8 cellular contexts compared by ENCODE assay signal in genomic region chr21:17610862-17611261, GRCh38. TPM values are rescaled to one million over a fixed set of nuclear protein-coding genes. Genes with fewer than 3 reads are reported as not detected.
DNase-seq lines count a peak whose midpoint lies in the region; ATAC-seq and TF ChIP-seq lines count a peak whose summit lies in the region.

No MANE protein-coding gene starts in this region.

- no peak overlapping the region for H2BK120ac ChIP-seq in mesendoderm (ENCODE audit: low read depth, low read length)

- H2AFZ ChIP-seq in MM.1S (ENCODE audit: low read length) = peak overlapping the region; percentile 68; the same call in 1 of the 2 replicates

- no peak overlapping the region for H2BK15ac ChIP-seq in mesendoderm (replicated peaks; ENCODE audit: low read depth)

- H3K9me3 Mint-ChIP-seq in CD4-positive, alpha-beta T cell = no peaks in the 10 kb centered on the region

- H3K27me3 Mint-ChIP-seq in CD4-positive, alpha-beta T cell = no peaks in the 10 kb centered on the region

- peaks cover 3% of the 10 kb centered on the region for H3K79me1 ChIP-seq in mesendoderm (ENCODE audit: low read length)

- peaks cover 15% of the 10 kb centered on the region for H3F3A ChIP-seq in MM.1S (ENCODE audit: insufficient read depth, low read length)

- no peak for TF ChIP-seq CTCF in CD4-positive, alpha-beta T cell (IDR thresholded peaks at IDR 0.05)
- TF ChIP-seq CTCF in MM.1S (IDR thresholded peaks at IDR 0.05; ENCODE audit: low read length) = no peak
- no peak for TF ChIP-seq CTCF in breast epithelium (IDR thresholded peaks at IDR 0.05)

- H3K9ac ChIP-seq in MM.1S (ENCODE audit: low read length) (peak overlapping the region; percentile 90), mesendoderm (ENCODE audit: low read length) (peak overlapping the region; percentile 95)

- peak overlapping the region; percentile 69 for H3K56ac ChIP-seq in mesendoderm (ENCODE audit: low read length)

- H4K8ac ChIP-seq in mesendoderm (ENCODE audit: low read depth, low read length) = no peak overlapping the region

- no peak overlapping the region for H3K23ac ChIP-seq in mesendoderm (ENCODE audit: low read length)

- H3K79me2 ChIP-seq in MM.1S (ENCODE audit: low read length) (peaks cover 67% of the 10 kb centered on the region), mesendoderm (ENCODE audit: control insufficient read depth, insufficient read depth, low read length) (peaks cover 38% of the 10 kb centered on the region)

- WGBS in mesendoderm (ENCODE audit: extremely low coverage, insufficient coverage, low lambda C conversion rate) = no CpG with 5 or more reads among the region's 9 CpGs
- 4 to 6% methylated on average over 9 of the region's 9 CpGs for WGBS in aorta, 2 donors

- H3K36me3 ChIP-seq in MM.1S (replicated peaks; ENCODE audit: insufficient read depth, low read length) (peaks cover 13% of the 10 kb centered on the region), breast epithelium (no peaks in the 10 kb centered on the region), mesendoderm (ENCODE audit: control insufficient read depth, insufficient read depth, low read length) (peaks cover 4% of the 10 kb centered on the region), aorta (ENCODE audit: control insufficient read depth in 1 of 2, insufficient read depth in 2 of 2, low read length in 1 of 2) (no peaks in the 10 kb centered on the region)

- peaks cover 6% of the 10 kb centered on the region for H3K4me1 ChIP-seq in MM.1S (ENCODE audit: low read length)
- no peaks in the 10 kb centered on the region for H3K4me1 ChIP-seq in breast epithelium
- no peaks in the 10 kb centered on the region for H3K4me1 ChIP-seq in mesendoderm (ENCODE audit: control insufficient read depth, low read depth, low read length)
- H3K4me1 ChIP-seq in aorta (ENCODE audit: control insufficient read depth in 1 of 2, insufficient read depth in 2 of 2, low read length in 2 of 2) = peaks cover 0 to 3% of the 10 kb centered on the region in 2 donors

- intact Hi-C loops in CD4-positive, alpha-beta T cell (cut with DNase I, micrococcal nuclease) = loop anchor here (2.0 to 10.0 kb wide), 5 partner anchors 98 to 1886 kb away; partner anchors contain the start of genes C21orf91 (in 1 of the 2), CXADR (in 1 of the 2) and USP25 (in 1 of the 2)
- intact Hi-C loops in breast epithelium (cut with DNase I; ENCODE audit: low total_unique reads) (no loop called here), aorta (cut with DNase I) (loop anchor here in 1 of 2 donors (5.0 kb wide), 1 partner anchor 206 kb away; the partner anchor contains the start of gene C21orf91)

- H3K18ac ChIP-seq in mesendoderm (ENCODE audit: low read length) = peak overlapping the region; percentile 13

- peak overlapping the region; percentile 89 for H3K4me3 ChIP-seq in MM.1S (ENCODE audit: low read length)
- peak overlapping the region; percentile 91 to 96 (median 92) for H3K4me3 ChIP-seq in breast epithelium
- no peak overlapping the region for H3K4me3 ChIP-seq in mesendoderm (ENCODE audit: low read length)
- peak overlapping the region; percentile 58 to 99 for H3K4me3 ChIP-seq in aorta (ENCODE audit: low read length in 2 of 2)

- H3K4ac ChIP-seq in mesendoderm (ENCODE audit: low read depth, low read length) = no peak overlapping the region

- TF ChIP-seq POLR2A in breast epithelium (IDR thresholded peaks at IDR 0.05) = no peak

- H3K4me1 Mint-ChIP-seq in CD4-positive, alpha-beta T cell (ENCODE audit: low read depth) = peaks cover 40% of the 10 kb centered on the region

- H3K27ac ChIP-seq in CD4-positive, alpha-beta T cell (ENCODE audit: low read depth, low read length) = peak overlapping the region; percentile 58
- peak overlapping the region; percentile 66; the same call in 1 of the 2 replicates for H3K27ac ChIP-seq in MM.1S (ENCODE audit: low read length)
- H3K27ac ChIP-seq in breast epithelium = peak overlapping the region; percentile 96 to 97
- no peak overlapping the region for H3K27ac ChIP-seq in mesendoderm (ENCODE audit: low read depth, low read length)
- peak overlapping the region in 1 of 2 donors; percentile 64 for H3K27ac ChIP-seq in aorta (ENCODE audit: low read depth in 1 of 2, low read length in 2 of 2)

- ATAC-seq in CD4-positive, alpha-beta T cell (ENCODE audit: poor library complexity) = no peak
- ATAC-seq in aorta (ENCODE audit: low FRiP score) = no peak

- peaks cover 19% of the 10 kb centered on the region for H4K20me1 ChIP-seq in MM.1S (ENCODE audit: insufficient read depth, low read length)

- no peak overlapping the region for H2AK5ac ChIP-seq in mesendoderm (ENCODE audit: low read length)

- peak overlapping the region; percentile 87 for H3K4me2 ChIP-seq in MM.1S (ENCODE audit: low read depth, low read length)
- peak overlapping the region; percentile 52 for H3K4me2 ChIP-seq in mesendoderm (ENCODE audit: low read length)

- H3K9me2 ChIP-seq in MM.1S (replicated peaks; ENCODE audit: insufficient read depth, low read length) = no peaks in the 10 kb centered on the region

- no peaks in the 10 kb centered on the region for H3K27me3 ChIP-seq in CD4-positive, alpha-beta T cell (ENCODE audit: control insufficient read depth, insufficient read depth, low read length)
- no peaks in the 10 kb centered on the region for H3K27me3 ChIP-seq in MM.1S (replicated peaks; ENCODE audit: insufficient read depth, low read length)
- no peaks in the 10 kb centered on the region for H3K27me3 ChIP-seq in breast epithelium
- no peaks in the 10 kb centered on the region for H3K27me3 ChIP-seq in mesendoderm (ENCODE audit: insufficient read depth, low read length, poor library complexity)
- no peaks in the 10 kb centered on the region for H3K27me3 ChIP-seq in aorta (ENCODE audit: control insufficient read depth in 1 of 2, insufficient read depth in 2 of 2, low read length in 1 of 2)

- H2BK5ac ChIP-seq in mesendoderm (ENCODE audit: low read length) = no peak overlapping the region

- H3K27ac Mint-ChIP-seq in CD4-positive, alpha-beta T cell = peak overlapping the region; percentile 89

- peaks cover 21% of the 10 kb centered on the region for H3K36me3 Mint-ChIP-seq in CD4-positive, alpha-beta T cell (ENCODE audit: low read depth)

- POLR2A ChIA-PET in CD4-positive, alpha-beta T cell (lab: Charles Lee) = interaction anchor here (1.3 to 2.1 kb wide), 4 partner anchors 173 to 1881 kb away, joined by 3 to 13 read pairs (median 4); partner anchors contain the start of genes C21orf91 and USP25
- POLR2A ChIA-PET in HEK293T (lab: Yijun Ruan, JAX) = interaction anchor here (1.5 kb wide), 1 partner anchor 8 kb away, joined by 5 read pairs; no protein-coding TSS in a partner anchor

- CTCF ChIA-PET in CD4-positive, alpha-beta T cell (lab: Charles Lee) = interaction anchor here (0.8 to 1.7 kb wide), 3 partner anchors 15 to 224 kb away, joined by 3 to 4 read pairs (median 3); partner anchors contain the start of gene CXADR
- CTCF ChIA-PET in HEK293T (lab: Yijun Ruan, JAX) = interaction anchor here (1.4 kb wide), 1 partner anchor 56 kb away, joined by 3 read pairs; no protein-coding TSS in a partner anchor

- DNase-seq in CD4-positive, alpha-beta T cell = no peak
- DNase-seq in MM.1S (no peak), breast epithelium (ENCODE audit: low spot score in 2 of 2) (no peak), mesendoderm (no peak), aorta (peak in 1 of 2 donors; percentile 43), HEK293T (ENCODE audit: extremely low spot score) (no peak), activated gamma-delta T cell (lab: John Stamatoyannopoulos, UW) (no peak)
- no peak for DNase-seq in effector CD8-positive, alpha-beta T cell (lab: John Stamatoyannopoulos, UW)

- no peaks in the 10 kb centered on the region for H3K9me3 ChIP-seq in CD4-positive, alpha-beta T cell (ENCODE audit: control insufficient read depth, low read length)
- H3K9me3 ChIP-seq in MM.1S (replicated peaks; ENCODE audit: insufficient read depth, low read length) (no peaks in the 10 kb centered on the region), breast epithelium (no peaks in the 10 kb centered on the region), aorta (ENCODE audit: control insufficient read depth, low read length) (no peaks in the 10 kb centered on the region)

- peak overlapping the region; percentile 93 for H3K4me3 Mint-ChIP-seq in CD4-positive, alpha-beta T cell

- H4K5ac ChIP-seq in mesendoderm (ENCODE audit: low read length) = no peak overlapping the region

TF ChIP-seq in HEK293T, 16 proteins besides CTCF, POLR2A, EP300 and RAD21:
- TF ChIP-seq TARDBP (IDR thresholded peaks at IDR 0.05) = no peak

RNA-seq across cellular contexts. Expression of gene BTG3, which starts 1.8 kb away (rescaled TPM):
- 10 to 100 TPM; 81.9 to 84.0 TPM for total RNA-seq in CD4-positive, alpha-beta T cell
- total RNA-seq in breast epithelium = 10 to 100 TPM; 34.1 to 60.0 (median 55.6) TPM
- 25.1 TPM for polyA plus RNA-seq in mesendoderm (2013, experiment 1 of 2)
- polyA plus RNA-seq in mesendoderm (2013, experiment 2 of 2) = 24.7 TPM
- total RNA-seq in aorta = 10 to 100 TPM; 22.4 to 38.3 TPM
- 10 to 100 TPM; 15.5 to 32.2 TPM for polyA plus RNA-seq in aorta
